In genomic region chr5:76175821-76176403, GRCh38 we compare ENCODE assay signal across 9 cellular contexts.
DNase-seq lines count a peak whose midpoint lies in the region; ATAC-seq, FAIRE-seq and TF ChIP-seq lines count a peak whose summit lies in the region.
"Had no signal": no experiment of that assay in that cellular context is flagged by ENCODE, and none has a peak within 500 bp of the region (broad histone marks: within the 10 kb centered on the region; RNA-seq: fewer than 3 reads in every experiment).

No MANE protein-coding gene starts in this region.

- H3K36me3 Mint-ChIP-seq in activated naive CD8-positive, alpha-beta T cell: no peaks in the 10 kb centered on the region

- peaks cover 15% of the 10 kb centered on the region for H3K4me1 Mint-ChIP-seq in activated naive CD8-positive, alpha-beta T cell (ENCODE audit: low read depth)

- no peaks in the 10 kb centered on the region for H3K27me3 Mint-ChIP-seq in activated naive CD8-positive, alpha-beta T cell

- TF ChIP-seq CTCF in body of pancreas (IDR thresholded peaks at IDR 0.05) (no peak), esophagus squamous epithelium (IDR thresholded peaks at IDR 0.05) (no peak)

- peak; percentile 23 for DNase-seq in GM12891 (ENCODE audit: insufficient read length, low spot score)
- DNase-seq in Right ventricle myocardium superior: no peak
- DNase-seq in body of pancreas: no peak
- DNase-seq in cerebellum (ENCODE audit: low spot score): no peak
- no peak for DNase-seq in esophagus squamous epithelium (lab: John Stamatoyannopoulos, UW)

- intact Hi-C loops in Right ventricle myocardium superior (cut with DNase I): no loop called here
- intact Hi-C loops in body of pancreas (cut with DNase I): loop anchor here (10.0 kb wide), 1 partner anchor 441 kb away; no protein-coding TSS in a partner anchor
- intact Hi-C loops in esophagus squamous epithelium (cut with DNase I): no loop called here

- H3K27ac Mint-ChIP-seq in activated naive CD8-positive, alpha-beta T cell: no peak overlapping the region

- 44 to 58% methylated on average over 7 of the region's 7 CpGs for WGBS in body of pancreas, 2 donors
- WGBS in esophagus squamous epithelium, 2 donors: 48 to 57% methylated on average over 7 of the region's 7 CpGs

- H3K4me3 Mint-ChIP-seq in activated naive CD8-positive, alpha-beta T cell: peak overlapping the region; percentile 6

- peak; percentile 93 for FAIRE-seq in GM12891 (lab: Jason Lieb, UNC)

- H3K4me3 ChIP-seq in body of pancreas: no peak overlapping the region
- H3K4me3 ChIP-seq in esophagus squamous epithelium: no peak overlapping the region

- no peaks in the 10 kb centered on the region for H3K4me1 ChIP-seq in body of pancreas
- peaks cover 0 to 11% (median 0%) of the 10 kb centered on the region in 3 donors for H3K4me1 ChIP-seq in esophagus squamous epithelium

- H3K27ac ChIP-seq in body of pancreas (no peak overlapping the region), esophagus squamous epithelium (no peak overlapping the region)
- H3K27ac ChIP-seq: epithelial cell of prostate had no signal

- no peaks in the 10 kb centered on the region for H3K9me3 Mint-ChIP-seq in activated naive CD8-positive, alpha-beta T cell (ENCODE audit: low read depth)

- H3K36me3 ChIP-seq in body of pancreas (replicated peaks in 1 of 2; ENCODE audit: insufficient read depth in 1 of 2, low read depth in 2 of 2) (no peaks in the 10 kb centered on the region), esophagus squamous epithelium (no peaks in the 10 kb centered on the region)

- ATAC-seq in GM21367 (IDR thresholded peaks at IDR 0.05; ENCODE audit: unreplicated experiment): peak; percentile 66
- peak; percentile 63 for ATAC-seq in HG03457 (IDR thresholded peaks at IDR 0.05; ENCODE audit: unreplicated experiment)
- no peak for ATAC-seq in Right ventricle myocardium superior (ENCODE audit: poor library complexity)
- ATAC-seq in body of pancreas: no peak

- no peaks in the 10 kb centered on the region for H3K9me3 ChIP-seq in body of pancreas
- H3K9me3 ChIP-seq in esophagus squamous epithelium: no peaks in the 10 kb centered on the region

- TF ChIP-seq POLR2A in GM12891 (IDR thresholded peaks at IDR 0.05; ENCODE audit: low read depth, low read length): no peak
- TF ChIP-seq POLR2A in body of pancreas (IDR thresholded peaks at IDR 0.05): no peak
- no peak for TF ChIP-seq POLR2A in esophagus squamous epithelium (IDR thresholded peaks at IDR 0.05)

- no peaks in the 10 kb centered on the region for H3K27me3 ChIP-seq in body of pancreas
- H3K27me3 ChIP-seq in esophagus squamous epithelium: no peaks in the 10 kb centered on the region

TF ChIP-seq in GM12891, 5 proteins besides CTCF, POLR2A, EP300 and RAD21:
- TF ChIP-seq POU2F2 (IDR thresholded peaks at IDR 0.05; ENCODE audit: low read depth, low read length) (no peak), POLR2AphosphoS5 (IDR thresholded peaks at IDR 0.05; ENCODE audit: low read depth, low read length) (no peak), SPI1 (IDR thresholded peaks at IDR 0.05; ENCODE audit: low read depth, low read length) (peak; percentile 85)

Comparison
In these comparisons a context has a peak if more than half of its experiments do, and no peak if none do; other contexts are left out.
1. ATAC-seq: peak in GM21367 (single experiment) and HG03457 (single experiment); none in Right ventricle myocardium superior (single experiment) and body of pancreas (single experiment).